Comparison of ENCODE assay signal across 8 cellular contexts in the genomic region with DNA sequence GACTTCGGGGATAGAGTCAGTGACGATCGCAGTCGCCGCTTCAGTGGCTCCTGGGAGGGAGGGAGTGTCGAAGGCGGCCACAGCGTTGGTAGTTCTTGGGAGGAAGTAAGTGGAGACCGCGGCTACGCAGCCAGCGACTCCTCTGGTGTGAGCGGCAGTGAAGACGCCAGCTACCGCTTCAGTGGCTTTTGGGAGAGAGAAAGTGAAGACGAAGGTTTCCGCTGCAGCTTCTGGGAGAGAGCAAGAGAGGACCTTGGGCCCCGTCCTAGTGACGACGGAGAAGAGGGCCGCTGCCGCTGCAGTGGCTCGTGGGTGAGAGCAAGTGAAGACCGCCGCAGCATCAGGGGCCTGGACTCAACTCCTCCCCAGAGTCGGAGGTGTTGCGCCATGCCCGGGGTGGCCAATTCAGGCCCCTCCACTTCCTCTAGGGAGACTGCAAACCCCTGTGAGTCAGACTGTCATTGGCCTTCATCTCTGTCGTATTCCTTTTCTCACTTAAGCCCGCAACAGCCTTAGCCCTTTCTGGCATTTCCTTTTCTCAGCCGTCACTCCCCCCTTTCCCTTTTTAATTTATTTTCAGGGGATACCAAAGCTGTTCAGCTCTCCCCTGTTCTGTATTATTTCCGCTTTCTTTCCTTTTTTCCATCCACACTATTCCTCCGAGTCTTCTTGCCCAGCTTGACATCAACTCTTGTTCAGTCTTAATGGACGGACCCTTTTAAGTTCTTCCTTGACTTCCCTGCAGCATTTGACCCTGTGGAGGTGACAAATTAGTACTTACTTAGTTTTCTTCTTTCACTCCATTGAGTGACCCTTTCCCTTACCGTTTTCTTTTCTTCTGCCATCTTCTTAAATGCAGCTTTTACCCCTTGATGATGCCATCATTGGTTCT. TPM values are rescaled to one million over a fixed set of nuclear protein-coding genes. Genes with fewer than 3 reads are reported as not detected.
DNase-seq lines count a peak whose midpoint lies in the region; ATAC-seq and TF ChIP-seq lines count a peak whose summit lies in the region.

No MANE protein-coding gene starts in this region.

- TF ChIP-seq CTCF in GM10248 (IDR thresholded peaks at IDR 0.05; ENCODE audit: control extremely low read depth, extremely low read depth, low read depth, missing control alignments) (no peak), choroid plexus epithelial cell (conservative IDR thresholded peaks at IDR 0.05; ENCODE audit: low read depth, low read length) (peak; percentile 7)

- peak; percentile 64 for ATAC-seq in left lobe of liver

- peak; percentile 65 for DNase-seq in GM10248 (ENCODE audit: extremely low spot score)
- DNase-seq in H4 (ENCODE audit: low spot score): peak; percentile 46
- DNase-seq in LHCN-M2 (ENCODE audit: low read depth): peak; percentile 66
- peak; percentile 6 to 38 for DNase-seq in activated CD4-positive, alpha-beta T cell treated with anti-CD3 and anti-CD28 coated beads for 24 hours (ENCODE audit: low read depth in 2 of 2)
- peak; percentile 76 for DNase-seq in choroid plexus epithelial cell (ENCODE audit: low read depth)
- DNase-seq in left lobe of liver (ENCODE audit: low spot score): peak; percentile 53
- peak; percentile 49 for DNase-seq in stimulated activated CD4-positive, alpha-beta T cell treated with anti-CD3 and anti-CD28 coated beads, Interleukin-4, amount 100 ng/mL, for 1 hour
- DNase-seq in NCI-H187 treated with DMSO at 0.1 percent for 48 hours (lab: John Stamatoyannopoulos, UW): no peak

- H3K4me3 ChIP-seq in choroid plexus epithelial cell (ENCODE audit: low read depth, low read length): peak overlapping the region; percentile 69

- POLR2A ChIA-PET in GM10248 (lab: Yijun Ruan, JAX): no interaction called here

- CTCF ChIA-PET in GM10248 (lab: Yijun Ruan, JAX): interaction anchor here (1.0 to 1.5 kb wide), 4 partner anchors 9 to 290 kb away, joined by 3 read pairs; no protein-coding TSS in a partner anchor

RNA-seq across cellular contexts. Expression of a gene that starts 1.0 kb away (rescaled TPM):
- 3.9 and 4.9 TPM in 2 replicates for total RNA-seq in H4 (2014; rRNA removed; shearing (Covaris generic))
- 6.7 and 7.9 TPM in 2 replicates for total RNA-seq in LHCN-M2 (2014; rRNA removed)
- polyA plus RNA-seq in LHCN-M2 (2012): 4.5 TPM
- total RNA-seq in left lobe of liver: 4.3 TPM

RNA-seq across cellular contexts. Expression of a gene that starts 37.6 kb away (rescaled TPM):
- 18.9 and 20.7 TPM in 2 replicates for total RNA-seq in H4 (2014; rRNA removed; shearing (Covaris generic))
- total RNA-seq in LHCN-M2 (2014; rRNA removed): 37.2 and 42.6 TPM in 2 replicates
- polyA plus RNA-seq in LHCN-M2 (2012): 11.5 TPM
- 23.6 TPM for total RNA-seq in left lobe of liver
